Comparison of ENCODE assay signal across 23 cellular contexts in the genomic region with DNA sequence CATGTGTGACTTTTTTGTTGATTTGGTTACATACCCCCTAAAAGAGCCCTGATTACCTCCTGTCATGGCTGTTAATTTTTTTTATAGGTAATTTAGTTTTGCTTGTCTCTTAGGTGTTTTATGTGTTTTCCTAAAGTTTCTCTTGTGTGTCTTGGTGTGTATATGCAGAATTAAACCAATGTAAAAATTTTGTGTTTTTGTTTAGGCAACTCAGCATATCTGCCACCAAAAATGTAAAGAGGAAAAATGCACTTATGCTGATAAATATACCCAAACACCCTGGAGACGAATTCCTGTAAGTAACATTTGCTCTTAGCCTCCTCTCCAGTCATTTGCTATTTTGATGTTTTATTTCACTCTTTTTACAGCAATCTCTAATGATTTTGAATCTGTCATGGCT.
DNase-seq lines count a peak whose midpoint lies in the region; ATAC-seq and TF ChIP-seq lines count a peak whose summit lies in the region.
"Had no signal": no experiment of that assay in that cellular context is flagged by ENCODE, and none has a peak within 500 bp of the region (broad histone marks: within the 10 kb centered on the region; RNA-seq: fewer than 3 reads in every experiment).

No MANE protein-coding gene starts in this region.

- no peaks in the 10 kb centered on the region for H3K4me1 ChIP-seq in smooth muscle cell (ENCODE audit: low read depth)
- H3K4me1 ChIP-seq: A549, BE2C had no signal

- H3K9ac ChIP-seq in smooth muscle cell (ENCODE audit: low read depth), result no peak overlapping the region
- H3K9ac ChIP-seq: BLaER1 treated with 17β-estradiol and CSF1 and Interleukin-3, amounts not matched to agents 10 nM and 100 nM had no signal

- no peak overlapping the region for H3K4me2 ChIP-seq in smooth muscle cell
- H3K4me2 ChIP-seq: A549; BLaER1 treated with 17β-estradiol and CSF1 and Interleukin-3, amounts not matched to agents 10 nM and 100 nM had no signal

- H3F3A ChIP-seq in smooth muscle cell (ENCODE audit: low read depth), result no peaks in the 10 kb centered on the region

- H3K79me2 ChIP-seq in smooth muscle cell (ENCODE audit: low read depth), result no peaks in the 10 kb centered on the region

- peaks cover 5% of the 10 kb centered on the region for H3K4me1 Mint-ChIP-seq in activated T-cell treated with anti-CD3 and anti-CD28 coated beads, Interleukin-2, amount 50 U/mL, for 72 hours (ENCODE audit: low read depth)
- peaks cover 6% of the 10 kb centered on the region for H3K4me1 Mint-ChIP-seq in activated CD8-positive, alpha-beta T cell treated with anti-CD3 and anti-CD28 coated beads, Interleukin-2, amount 10 ng/mL, durations not matched to agents 7 days and 5 days (ENCODE audit: low read depth)
- H3K4me1 Mint-ChIP-seq in naive thymus-derived CD8-positive, alpha-beta T cell, result peaks cover 5 to 13% (median 7%) of the 10 kb centered on the region in 4 donors
- H3K4me1 Mint-ChIP-seq: CD14-positive monocyte had no signal

- H3K9me3 Mint-ChIP-seq in activated T-cell treated with anti-CD3 and anti-CD28 coated beads, Interleukin-2, amount 50 U/mL, for 72 hours, result no peaks in the 10 kb centered on the region
- H3K9me3 Mint-ChIP-seq in activated CD8-positive, alpha-beta T cell treated with anti-CD3 and anti-CD28 coated beads, Interleukin-2, amount 10 ng/mL, durations not matched to agents 7 days and 5 days (ENCODE audit: insufficient read depth), result no peaks in the 10 kb centered on the region
- H3K9me3 Mint-ChIP-seq in naive thymus-derived CD8-positive, alpha-beta T cell, result no peaks in the 10 kb centered on the region
- H3K9me3 Mint-ChIP-seq: CD14-positive monocyte; CD4-positive, alpha-beta T cell; CD8-positive, alpha-beta memory T cell; HFFc6 had no signal

- H3K27ac ChIP-seq in epithelial cell of prostate (peak overlapping the region; percentile 38), smooth muscle cell (ENCODE audit: low read depth) (peak overlapping the region; percentile 52)
- H3K27ac ChIP-seq: A549; BLaER1 treated with 17β-estradiol and CSF1 and Interleukin-3, amounts not matched to agents 10 nM and 100 nM had no signal

- peak overlapping the region; percentile 64 for H3K27ac Mint-ChIP-seq in activated T-cell treated with anti-CD3 and anti-CD28 coated beads, Interleukin-2, amount 50 U/mL, for 72 hours
- no peak overlapping the region for H3K27ac Mint-ChIP-seq in activated CD8-positive, alpha-beta T cell treated with anti-CD3 and anti-CD28 coated beads, Interleukin-2, amount 10 ng/mL, durations not matched to agents 7 days and 5 days
- no peak overlapping the region for H3K27ac Mint-ChIP-seq in naive thymus-derived CD8-positive, alpha-beta T cell
- H3K27ac Mint-ChIP-seq: CD14-positive monocyte; CD4-positive, alpha-beta T cell; HFFc6 had no signal

- no peak overlapping the region for H2AFZ ChIP-seq in smooth muscle cell (ENCODE audit: low read depth)

- no peaks in the 10 kb centered on the region for H4K20me1 ChIP-seq in smooth muscle cell (ENCODE audit: low read depth)
- H4K20me1 ChIP-seq: BLaER1 treated with 17β-estradiol and CSF1 and Interleukin-3, amounts not matched to agents 10 nM and 100 nM had no signal

- 78% methylated on average over 1 of the region's 1 CpG for WGBS in smooth muscle cell (ENCODE audit: low lambda C conversion rate)

- ATAC-seq in activated T-cell treated with anti-CD3 and anti-CD28 coated beads, Interleukin-2, amount 50 U/mL, for 72 hours (replicated peaks in 1 of 2), result no peak
- ATAC-seq in activated CD8-positive, alpha-beta T cell treated with anti-CD3 and anti-CD28 coated beads, Interleukin-2, amount 10 ng/mL, durations not matched to agents 7 days and 5 days, result no peak
- ATAC-seq in naive thymus-derived CD8-positive, alpha-beta T cell, result no peak
- ATAC-seq: A549 had no signal

- H3K27me3 ChIP-seq in smooth muscle cell (ENCODE audit: low read depth), result no peaks in the 10 kb centered on the region
- H3K27me3 ChIP-seq: BE2C; BLaER1 treated with 17β-estradiol and CSF1 and Interleukin-3, amounts not matched to agents 10 nM and 100 nM had no signal

- H3K36me3 Mint-ChIP-seq in activated T-cell treated with anti-CD3 and anti-CD28 coated beads, Interleukin-2, amount 50 U/mL, for 72 hours (ENCODE audit: insufficient read depth in 2 of 2), result peaks cover 2 to 5% of the 10 kb centered on the region in 2 donors
- H3K36me3 Mint-ChIP-seq in activated CD8-positive, alpha-beta T cell treated with anti-CD3 and anti-CD28 coated beads, Interleukin-2, amount 10 ng/mL, durations not matched to agents 7 days and 5 days (ENCODE audit: low read depth), result peaks cover 23% of the 10 kb centered on the region
- peaks cover 5 to 64% (median 14%) of the 10 kb centered on the region in 3 donors for H3K36me3 Mint-ChIP-seq in naive thymus-derived CD8-positive, alpha-beta T cell

- H3K27me3 Mint-ChIP-seq in activated T-cell treated with anti-CD3 and anti-CD28 coated beads, Interleukin-2, amount 50 U/mL, for 72 hours (ENCODE audit: low read depth), result no peaks in the 10 kb centered on the region
- no peaks in the 10 kb centered on the region for H3K27me3 Mint-ChIP-seq in activated CD8-positive, alpha-beta T cell treated with anti-CD3 and anti-CD28 coated beads, Interleukin-2, amount 10 ng/mL, durations not matched to agents 7 days and 5 days (ENCODE audit: low read depth)
- no peaks in the 10 kb centered on the region for H3K27me3 Mint-ChIP-seq in naive thymus-derived CD8-positive, alpha-beta T cell
- H3K27me3 Mint-ChIP-seq: CD4-positive, alpha-beta T cell had no signal

- CTCF ChIA-PET in activated CD8-positive, alpha-beta T cell treated with anti-CD3 and anti-CD28 coated beads, Interleukin-2, amount 10 ng/mL, durations not matched to agents 7 days and 5 days (lab: Charles Lee), result interaction anchor here (1.6 kb wide), 1 partner anchor 47 kb away, joined by 5 read pairs; no protein-coding TSS in a partner anchor

- DNase-seq in activated T-cell treated with anti-CD3 and anti-CD28 coated beads, Interleukin-2, amount 50 U/mL, for 72 hours, result no peak
- DNase-seq in activated T-cell treated with anti-CD3 and anti-CD28 coated beads, Interleukin-2, amount 50 U/mL, for 1 hour, result no peak
- no peak for DNase-seq in epithelial cell of prostate (ENCODE audit: low read depth, low spot score)
- no peak for DNase-seq in smooth muscle cell (lab: John Stamatoyannopoulos, UW; ENCODE audit: unreplicated experiment)
- DNase-seq in NCI-H128 (lab: John Stamatoyannopoulos, UW; ENCODE audit: unreplicated experiment), result no peak
- no peak for DNase-seq in activated CD8-positive, alpha-beta T cell treated with anti-CD3 and anti-CD28 coated beads, Interleukin-2, amount 10 ng/mL, durations not matched to agents 7 days and 5 days
- DNase-seq in naive thymus-derived CD8-positive, alpha-beta T cell, result no peak
- DNase-seq: 8988T; ACHN; AML-193; BE2C; CD4-positive, alpha-beta T cell; CD8-positive, alpha-beta memory T cell; DMS 273 treated with DMSO at 0.1 percent for 48 hours; DMS79; EL; GF-D8; GOT3; HFFc6 had no signal

- no peaks in the 10 kb centered on the region for H3K9me3 ChIP-seq in smooth muscle cell (replicated peaks; ENCODE audit: low read depth)
- H3K9me3 ChIP-seq: A549; BE2C; BLaER1 treated with 17β-estradiol and CSF1 and Interleukin-3, amounts not matched to agents 10 nM and 100 nM; HAP-1 had no signal

- no peak overlapping the region for H3K4me3 ChIP-seq in smooth muscle cell
- H3K4me3 ChIP-seq: A549; BLaER1 treated with 17β-estradiol and CSF1 and Interleukin-3, amounts not matched to agents 10 nM and 100 nM; HAP-1 had no signal

- H3K36me3 ChIP-seq in smooth muscle cell (ENCODE audit: low read depth), result peaks cover 3% of the 10 kb centered on the region
- H3K36me3 ChIP-seq: BE2C, HAP-1 had no signal

- TF ChIP-seq CTCF in smooth muscle cell (IDR thresholded peaks at IDR 0.05; ENCODE audit: borderline replicate concordance, insufficient read depth, poor library complexity, severe bottlenecking), result no peak

- no peak overlapping the region for H3K4me3 Mint-ChIP-seq in activated T-cell treated with anti-CD3 and anti-CD28 coated beads, Interleukin-2, amount 50 U/mL, for 72 hours
- no peak overlapping the region for H3K4me3 Mint-ChIP-seq in activated CD8-positive, alpha-beta T cell treated with anti-CD3 and anti-CD28 coated beads, Interleukin-2, amount 10 ng/mL, durations not matched to agents 7 days and 5 days
- no peak overlapping the region for H3K4me3 Mint-ChIP-seq in naive thymus-derived CD8-positive, alpha-beta T cell
- H3K4me3 Mint-ChIP-seq: CD14-positive monocyte; CD4-positive, alpha-beta T cell; CD8-positive, alpha-beta memory T cell; HFFc6 had no signal

- POLR2A ChIA-PET in activated CD8-positive, alpha-beta T cell treated with anti-CD3 and anti-CD28 coated beads, Interleukin-2, amount 10 ng/mL, durations not matched to agents 7 days and 5 days (lab: Charles Lee), result no interaction called here
- POLR2A ChIA-PET in naive thymus-derived CD8-positive, alpha-beta T cell (lab: Charles Lee), result no interaction called here
